Comparison of ENCODE assay signal across 36 cellular contexts in genomic region chr1:205133287-205133686, GRCh38. TPM values are rescaled to one million over a fixed set of nuclear protein-coding genes. Genes with fewer than 3 reads are reported as not detected.
"Had no signal": no experiment of that assay in that cellular context is flagged by ENCODE, and none has a peak within 500 bp of the region (broad histone marks: within the 10 kb centered on the region; RNA-seq: fewer than 3 reads in every experiment).

No MANE protein-coding gene starts in this region.

- H3K4me3 ChIP-seq: ascending aorta, cardiac muscle cell had no signal

- H3K27ac Mint-ChIP-seq: activated CD4-positive, alpha-beta memory T cell treated with anti-CD3 and anti-CD28 coated beads, Interleukin-2, amount 10 ng/mL, durations not matched to agents 7 days and 5 days; activated CD4-positive, alpha-beta T cell treated with anti-CD3 and anti-CD28 coated beads for 36 hours; activated CD4-positive, alpha-beta T cell treated with anti-CD3 and anti-CD28 coated beads, Interleukin-2, amount 10 ng/mL, durations not matched to agents 7 days and 5 days; activated CD8-positive, alpha-beta memory T cell treated with anti-CD3 and anti-CD28 coated beads, Interleukin-2, amount 10 ng/mL, durations not matched to agents 7 days and 5 days; activated CD8-positive, alpha-beta T cell treated with anti-CD3 and anti-CD28 coated beads, Interleukin-2, amount 10 ng/mL, durations not matched to agents 7 days and 5 days; activated naive CD4-positive, alpha-beta T cell treated with anti-CD3 and anti-CD28 coated beads, Interleukin-2, amount 10 ng/mL, durations not matched to agents 7 days and 5 days; activated naive CD4-positive, alpha-beta T cell treated with anti-CD3 and anti-CD28 coated beads, Interleukin-2, amount 50 U/mL, for 24 hours; activated naive CD8-positive, alpha-beta T cell; activated naive CD8-positive, alpha-beta T cell treated with anti-CD3 and anti-CD28 coated beads, Interleukin-2, amount 10 ng/mL, durations not matched to agents 7 days and 5 days; activated naive CD8-positive, alpha-beta T cell treated with anti-CD3 and anti-CD28 coated beads, Interleukin-2, amount 50 U/mL, for 24 hours; activated T-cell treated with anti-CD3 and anti-CD28 coated beads, Interleukin-2, amount 50 U/mL, for 24 hours; activated T-helper 2 cell treated with anti-CD3 and anti-CD28 coated beads, Interferon-gamma antibody, Interleukin-2, Interleukin-4, amounts not matched to agents 10 μg/mL and 5 μg/mL and 100 μg/mL, durations not matched to agents 14 hours and 24 hours and 36 hours; brain; T-helper 1 cell treated with Interleukin-12 subunit alpha and Interleukin-12 subunit beta and Interleukin-4 antibody, amounts not matched to agents 30 μg/mL and 1 μg/mL, for 36 hours; T-helper 2 cell treated with Interferon-gamma antibody and Interleukin-4, amounts not matched to agents 5 μg/mL and 100 μg/mL, for 36 hours had no signal

- ATAC-seq: activated CD4-positive, alpha-beta T cell treated with anti-CD3 and anti-CD28 coated beads for 36 hours; activated CD4-positive, CD25-positive, alpha-beta regulatory T cell treated with anti-CD3 and anti-CD28 coated beads, Interleukin-2, amount 50 U/mL, for 24 hours; activated CD8-positive, alpha-beta memory T cell treated with anti-CD3 and anti-CD28 coated beads, Interleukin-2, amount 10 ng/mL, durations not matched to agents 7 days and 5 days; activated CD8-positive, alpha-beta T cell treated with anti-CD3 and anti-CD28 coated beads, Interleukin-2, amount 10 ng/mL, durations not matched to agents 7 days and 5 days; activated naive CD8-positive, alpha-beta T cell treated with anti-CD3 and anti-CD28 coated beads, Interleukin-2, amount 50 U/mL, for 24 hours had no signal

- H3K27me3 ChIP-seq: ascending aorta, cardiac muscle cell had no signal

- H3K36me3 Mint-ChIP-seq: activated CD8-positive, alpha-beta memory T cell treated with anti-CD3 and anti-CD28 coated beads, Interleukin-2, amount 10 ng/mL, durations not matched to agents 7 days and 5 days; activated naive CD4-positive, alpha-beta T cell treated with anti-CD3 and anti-CD28 coated beads, Interleukin-2, amount 10 ng/mL, durations not matched to agents 7 days and 5 days; activated naive CD4-positive, alpha-beta T cell treated with anti-CD3 and anti-CD28 coated beads, Interleukin-2, amount 50 U/mL, for 24 hours; activated naive CD8-positive, alpha-beta T cell treated with anti-CD3 and anti-CD28 coated beads, Interleukin-2, amount 10 ng/mL, durations not matched to agents 7 days and 5 days; brain had no signal

- H3K9me3 Mint-ChIP-seq: activated CD4-positive, alpha-beta memory T cell treated with anti-CD3 and anti-CD28 coated beads, Interleukin-2, amount 10 ng/mL, durations not matched to agents 7 days and 5 days; activated CD4-positive, alpha-beta T cell treated with anti-CD3 and anti-CD28 coated beads, Interleukin-2, amount 10 ng/mL, durations not matched to agents 7 days and 5 days; activated naive CD4-positive, alpha-beta T cell treated with anti-CD3 and anti-CD28 coated beads, Interleukin-2, amount 10 ng/mL, durations not matched to agents 7 days and 5 days; activated naive CD4-positive, alpha-beta T cell treated with anti-CD3 and anti-CD28 coated beads, Interleukin-2, amount 50 U/mL, for 24 hours; activated naive CD8-positive, alpha-beta T cell treated with anti-CD3 and anti-CD28 coated beads, Interleukin-2, amount 10 ng/mL, durations not matched to agents 7 days and 5 days; activated naive CD8-positive, alpha-beta T cell treated with anti-CD3 and anti-CD28 coated beads, Interleukin-2, amount 50 U/mL, for 24 hours; activated T-cell treated with anti-CD3 and anti-CD28 coated beads, Interleukin-2, amount 50 U/mL, for 24 hours; activated T-helper 2 cell treated with anti-CD3 and anti-CD28 coated beads, Interferon-gamma antibody, Interleukin-2, Interleukin-4, amounts not matched to agents 10 μg/mL and 5 μg/mL and 100 μg/mL, durations not matched to agents 14 hours and 24 hours and 36 hours; brain; central memory CD8-positive, alpha-beta T cell; T-helper 1 cell treated with Interleukin-12 subunit alpha and Interleukin-12 subunit beta and Interleukin-4 antibody, amounts not matched to agents 30 μg/mL and 1 μg/mL, for 36 hours; T-helper 2 cell treated with Interferon-gamma antibody and Interleukin-4, amounts not matched to agents 5 μg/mL and 100 μg/mL, for 36 hours had no signal

- H3K9me3 ChIP-seq: ascending aorta had no signal

- H3K36me3 ChIP-seq: ascending aorta, cardiac muscle cell had no signal

- DNase-seq: activated CD4-positive, alpha-beta memory T cell treated with anti-CD3 and anti-CD28 coated beads, Interleukin-2, amount 10 ng/mL, durations not matched to agents 7 days and 5 days; activated CD4-positive, alpha-beta T cell treated with anti-CD3 and anti-CD28 coated beads for 1 hour; activated CD4-positive, alpha-beta T cell treated with anti-CD3 and anti-CD28 coated beads for 36 hours; activated CD4-positive, alpha-beta T cell treated with anti-CD3 and anti-CD28 coated beads for 48 hours; activated CD4-positive, alpha-beta T cell treated with anti-CD3 and anti-CD28 coated beads, Interleukin-2, amount 10 ng/mL, durations not matched to agents 7 days and 5 days; activated CD4-positive, alpha-beta T cell treated with anti-CD3 and anti-CD28 coated beads, Interleukin-2, amount 50 U/mL, for 48 hours; activated CD4-positive, CD25-positive, alpha-beta regulatory T cell; activated CD8-positive, alpha-beta memory T cell treated with anti-CD3 and anti-CD28 coated beads for 24 hours; activated CD8-positive, alpha-beta memory T cell treated with anti-CD3 and anti-CD28 coated beads, Interleukin-2, amount 10 ng/mL, durations not matched to agents 7 days and 5 days; activated CD8-positive, alpha-beta memory T cell treated with anti-CD3 and anti-CD28 coated beads, Interleukin-2, amount 50 U/mL, for 48 hours; activated CD8-positive, alpha-beta T cell treated with anti-CD3 and anti-CD28 coated beads, Interleukin-2, amount 10 ng/mL, durations not matched to agents 7 days and 5 days; activated effector memory CD4-positive, alpha-beta T cell treated with Interleukin-2 at 50 U/mL for 16 hours; activated gamma-delta T cell; activated naive CD4-positive, alpha-beta T cell treated with anti-CD3 and anti-CD28 coated beads, Interleukin-2, amount 10 ng/mL, durations not matched to agents 7 days and 5 days; activated naive CD4-positive, alpha-beta T cell treated with Interleukin-2 at 50 U/mL for 16 hours; activated naive CD8-positive, alpha-beta T cell treated with anti-CD3 and anti-CD28 coated beads, Interleukin-2, amount 10 ng/mL, durations not matched to agents 7 days and 5 days; activated naive CD8-positive, alpha-beta T cell treated with anti-CD3 and anti-CD28 coated beads, Interleukin-2, amount 50 U/mL, for 24 hours; activated T-cell treated with anti-CD3 and anti-CD28 coated beads, Interleukin-2, amount 50 U/mL, for 24 hours; activated T-cell treated with anti-CD3 and anti-CD28 coated beads, Interleukin-2, amount 50 U/mL, for 48 hours; amygdala; anterior cingulate cortex; caudate nucleus; cerebellar nuclear complex; T-helper 2 cell; T-helper 9 cell had no signal

- H3K27ac ChIP-seq: ascending aorta, cardiac muscle cell, VCaP had no signal

- H3K4me1 Mint-ChIP-seq: activated CD4-positive, alpha-beta memory T cell treated with anti-CD3 and anti-CD28 coated beads, Interleukin-2, amount 10 ng/mL, durations not matched to agents 7 days and 5 days; activated CD4-positive, alpha-beta T cell treated with anti-CD3 and anti-CD28 coated beads for 36 hours; activated CD4-positive, alpha-beta T cell treated with anti-CD3 and anti-CD28 coated beads, Interleukin-2, amount 10 ng/mL, durations not matched to agents 7 days and 5 days; activated CD8-positive, alpha-beta memory T cell treated with anti-CD3 and anti-CD28 coated beads, Interleukin-2, amount 10 ng/mL, durations not matched to agents 7 days and 5 days; activated naive CD4-positive, alpha-beta T cell treated with anti-CD3 and anti-CD28 coated beads, Interleukin-2, amount 10 ng/mL, durations not matched to agents 7 days and 5 days; activated naive CD4-positive, alpha-beta T cell treated with anti-CD3 and anti-CD28 coated beads, Interleukin-2, amount 50 U/mL, for 24 hours; activated naive CD8-positive, alpha-beta T cell treated with anti-CD3 and anti-CD28 coated beads, Interleukin-2, amount 10 ng/mL, durations not matched to agents 7 days and 5 days; activated naive CD8-positive, alpha-beta T cell treated with anti-CD3 and anti-CD28 coated beads, Interleukin-2, amount 50 U/mL, for 24 hours; brain; central memory CD8-positive, alpha-beta T cell had no signal

- H3K4me1 ChIP-seq: ascending aorta had no signal

- H3K27me3 Mint-ChIP-seq: activated CD4-positive, alpha-beta memory T cell treated with anti-CD3 and anti-CD28 coated beads, Interleukin-2, amount 10 ng/mL, durations not matched to agents 7 days and 5 days; activated CD4-positive, alpha-beta T cell treated with anti-CD3 and anti-CD28 coated beads for 36 hours; activated CD4-positive, alpha-beta T cell treated with anti-CD3 and anti-CD28 coated beads, Interleukin-2, amount 10 ng/mL, durations not matched to agents 7 days and 5 days; activated CD8-positive, alpha-beta memory T cell treated with anti-CD3 and anti-CD28 coated beads, Interleukin-2, amount 10 ng/mL, durations not matched to agents 7 days and 5 days; activated naive CD4-positive, alpha-beta T cell treated with anti-CD3 and anti-CD28 coated beads, Interleukin-2, amount 10 ng/mL, durations not matched to agents 7 days and 5 days; activated naive CD4-positive, alpha-beta T cell treated with anti-CD3 and anti-CD28 coated beads, Interleukin-2, amount 50 U/mL, for 24 hours; activated naive CD8-positive, alpha-beta T cell; activated naive CD8-positive, alpha-beta T cell treated with anti-CD3 and anti-CD28 coated beads, Interleukin-2, amount 10 ng/mL, durations not matched to agents 7 days and 5 days; activated naive CD8-positive, alpha-beta T cell treated with anti-CD3 and anti-CD28 coated beads, Interleukin-2, amount 50 U/mL, for 24 hours; activated T-cell treated with anti-CD3 and anti-CD28 coated beads, Interleukin-2, amount 50 U/mL, for 24 hours; central memory CD8-positive, alpha-beta T cell had no signal

- H3K4me3 Mint-ChIP-seq: activated CD4-positive, alpha-beta memory T cell treated with anti-CD3 and anti-CD28 coated beads, Interleukin-2, amount 10 ng/mL, durations not matched to agents 7 days and 5 days; activated CD4-positive, alpha-beta T cell treated with anti-CD3 and anti-CD28 coated beads for 36 hours; activated CD4-positive, alpha-beta T cell treated with anti-CD3 and anti-CD28 coated beads, Interleukin-2, amount 10 ng/mL, durations not matched to agents 7 days and 5 days; activated CD8-positive, alpha-beta memory T cell treated with anti-CD3 and anti-CD28 coated beads, Interleukin-2, amount 10 ng/mL, durations not matched to agents 7 days and 5 days; activated CD8-positive, alpha-beta T cell treated with anti-CD3 and anti-CD28 coated beads, Interleukin-2, amount 10 ng/mL, durations not matched to agents 7 days and 5 days; activated naive CD4-positive, alpha-beta T cell treated with anti-CD3 and anti-CD28 coated beads, Interleukin-2, amount 10 ng/mL, durations not matched to agents 7 days and 5 days; activated naive CD4-positive, alpha-beta T cell treated with anti-CD3 and anti-CD28 coated beads, Interleukin-2, amount 50 U/mL, for 24 hours; activated naive CD8-positive, alpha-beta T cell; activated naive CD8-positive, alpha-beta T cell treated with anti-CD3 and anti-CD28 coated beads, Interleukin-2, amount 10 ng/mL, durations not matched to agents 7 days and 5 days; activated naive CD8-positive, alpha-beta T cell treated with anti-CD3 and anti-CD28 coated beads, Interleukin-2, amount 50 U/mL, for 24 hours; activated T-cell treated with anti-CD3 and anti-CD28 coated beads, Interleukin-2, amount 50 U/mL, for 24 hours; brain; central memory CD8-positive, alpha-beta T cell; T-helper 1 cell treated with Interleukin-12 subunit alpha and Interleukin-12 subunit beta and Interleukin-4 antibody, amounts not matched to agents 30 μg/mL and 1 μg/mL, for 36 hours; T-helper 2 cell treated with Interferon-gamma antibody and Interleukin-4, amounts not matched to agents 5 μg/mL and 100 μg/mL, for 36 hours had no signal

RNA-seq across cellular contexts. Expression of gene TMEM81, which starts 49.0 kb away (rescaled TPM):
- total RNA-seq: ascending aorta had no signal
